9 cellular contexts compared by ENCODE assay signal in genomic region chr1:101081496-101082282, GRCh38. TPM values are rescaled to one million over a fixed set of nuclear protein-coding genes. Genes with fewer than 3 reads are reported as not detected.
DNase-seq lines count a peak whose midpoint lies in the region; ATAC-seq and TF ChIP-seq lines count a peak whose summit lies in the region.
"Had no signal": no experiment of that assay in that cellular context is flagged by ENCODE, and none has a peak within 500 bp of the region (broad histone marks: within the 10 kb centered on the region; RNA-seq: fewer than 3 reads in every experiment).

No MANE protein-coding gene starts in this region.

- no peaks in the 10 kb centered on the region for H3K9me3 ChIP-seq in smooth muscle cell (replicated peaks; ENCODE audit: low read depth)

- 85% methylated on average over 8 of the region's 8 CpGs for WGBS in smooth muscle cell (ENCODE audit: low lambda C conversion rate)

- no peaks in the 10 kb centered on the region for H3K27me3 ChIP-seq in smooth muscle cell (ENCODE audit: low read depth)

- H2AFZ ChIP-seq in smooth muscle cell (ENCODE audit: low read depth): no peak overlapping the region

- peaks cover 30% of the 10 kb centered on the region for H3K9me3 Mint-ChIP-seq in activated T-helper 1 cell treated with anti-CD3 and anti-CD28 coated beads, Interleukin-12 subunit alpha, Interleukin-12 subunit beta, Interleukin-2, Interleukin-4 antibody, amounts not matched to agents 30 ng/mL and 10 ng/mL and 1 ng/mL, durations not matched to agents 14 hours and 24 hours and 36 hours

- ATAC-seq in GM18873 (IDR thresholded peaks at IDR 0.05; ENCODE audit: low FRiP score, unreplicated experiment) (peak; percentile 76), HG03175 (IDR thresholded peaks at IDR 0.05; ENCODE audit: unreplicated experiment) (peak; percentile 81), HG03039 (IDR thresholded peaks at IDR 0.05; ENCODE audit: unreplicated experiment) (no peak)
- ATAC-seq: Panc1 had no signal

- H3K79me2 ChIP-seq in smooth muscle cell (ENCODE audit: low read depth): no peaks in the 10 kb centered on the region

- intact Hi-C loops in activated T-helper 1 cell treated with anti-CD3 and anti-CD28 coated beads, Interleukin-12 subunit alpha, Interleukin-12 subunit beta, Interleukin-2, Interleukin-4 antibody, amounts not matched to agents 30 ng/mL and 10 ng/mL and 1 ng/mL, durations not matched to agents 14 hours and 24 hours and 36 hours (cut with micrococcal nuclease): loop anchor here (1.0 to 5.0 kb wide), 7 partner anchors 15 to 210 kb away; no protein-coding TSS in a partner anchor

- no peaks in the 10 kb centered on the region for H3F3A ChIP-seq in smooth muscle cell (ENCODE audit: low read depth)

- DNase-seq in activated T-helper 1 cell treated with anti-CD3 and anti-CD28 coated beads, Interleukin-12 subunit alpha, Interleukin-12 subunit beta, Interleukin-2, Interleukin-4 antibody, amounts not matched to agents 30 ng/mL and 10 ng/mL and 1 ng/mL, durations not matched to agents 14 hours and 24 hours and 36 hours (ENCODE audit: low spot score): peak; percentile 58
- peak; percentile 42 to 55 for DNase-seq in stimulated activated CD4-positive, alpha-beta T cell treated with anti-CD3 and anti-CD28 coated beads, Interleukin-2, amount 100 ng/mL, for 24 hours
- DNase-seq in HPDE6-E6E7 (ENCODE audit: extremely low spot score) (no peak), ecto neural progenitor cell (ENCODE audit: low spot score) (no peak), smooth muscle cell (lab: John Stamatoyannopoulos, UW; ENCODE audit: unreplicated experiment) (no peak)

- H3K27ac ChIP-seq in smooth muscle cell (ENCODE audit: low read depth): no peak overlapping the region

- H3K36me3 Mint-ChIP-seq in activated T-helper 1 cell treated with anti-CD3 and anti-CD28 coated beads, Interleukin-12 subunit alpha, Interleukin-12 subunit beta, Interleukin-2, Interleukin-4 antibody, amounts not matched to agents 30 ng/mL and 10 ng/mL and 1 ng/mL, durations not matched to agents 14 hours and 24 hours and 36 hours (ENCODE audit: low read depth): peaks cover 58% of the 10 kb centered on the region

- no peak overlapping the region for H3K4me2 ChIP-seq in smooth muscle cell

- peaks cover 11% of the 10 kb centered on the region for H3K4me1 ChIP-seq in smooth muscle cell (ENCODE audit: low read depth)

- H4K20me1 ChIP-seq in smooth muscle cell (ENCODE audit: low read depth): no peaks in the 10 kb centered on the region

- H3K36me3 ChIP-seq in smooth muscle cell (ENCODE audit: low read depth): peaks cover 3% of the 10 kb centered on the region

- no peak for TF ChIP-seq CTCF in smooth muscle cell (IDR thresholded peaks at IDR 0.05; ENCODE audit: borderline replicate concordance, insufficient read depth, poor library complexity, severe bottlenecking)

- peaks cover 57% of the 10 kb centered on the region for H3K4me1 Mint-ChIP-seq in activated T-helper 1 cell treated with anti-CD3 and anti-CD28 coated beads, Interleukin-12 subunit alpha, Interleukin-12 subunit beta, Interleukin-2, Interleukin-4 antibody, amounts not matched to agents 30 ng/mL and 10 ng/mL and 1 ng/mL, durations not matched to agents 14 hours and 24 hours and 36 hours (ENCODE audit: low read depth)

- H3K4me3 ChIP-seq in smooth muscle cell: no peak overlapping the region

- peak overlapping the region; percentile 38 for H3K4me3 Mint-ChIP-seq in activated T-helper 1 cell treated with anti-CD3 and anti-CD28 coated beads, Interleukin-12 subunit alpha, Interleukin-12 subunit beta, Interleukin-2, Interleukin-4 antibody, amounts not matched to agents 30 ng/mL and 10 ng/mL and 1 ng/mL, durations not matched to agents 14 hours and 24 hours and 36 hours

- no peaks in the 10 kb centered on the region for H3K27me3 Mint-ChIP-seq in activated T-helper 1 cell treated with anti-CD3 and anti-CD28 coated beads, Interleukin-12 subunit alpha, Interleukin-12 subunit beta, Interleukin-2, Interleukin-4 antibody, amounts not matched to agents 30 ng/mL and 10 ng/mL and 1 ng/mL, durations not matched to agents 14 hours and 24 hours and 36 hours (ENCODE audit: insufficient read depth)

- peak overlapping the region; percentile 61 for H3K27ac Mint-ChIP-seq in activated T-helper 1 cell treated with anti-CD3 and anti-CD28 coated beads, Interleukin-12 subunit alpha, Interleukin-12 subunit beta, Interleukin-2, Interleukin-4 antibody, amounts not matched to agents 30 ng/mL and 10 ng/mL and 1 ng/mL, durations not matched to agents 14 hours and 24 hours and 36 hours

- no peak overlapping the region for H3K9ac ChIP-seq in smooth muscle cell (ENCODE audit: low read depth)

RNA-seq across cellular contexts. Expression of gene DPH5, which starts 56.1 kb away (rescaled TPM):
- 31.7 and 32.2 TPM in 2 replicates for total RNA-seq in activated T-helper 1 cell treated with anti-CD3 and anti-CD28 coated beads, Interleukin-12 subunit alpha, Interleukin-12 subunit beta, Interleukin-2, Interleukin-4 antibody, amounts not matched to agents 30 ng/mL and 10 ng/mL and 1 ng/mL, durations not matched to agents 14 hours and 24 hours and 36 hours
- total RNA-seq in smooth muscle cell: 24.6 and 51.6 TPM in 2 replicates
- 15.5 and 15.7 TPM in 2 replicates for polyA plus RNA-seq in smooth muscle cell

Comparison
In these comparisons a context has a peak if more than half of its experiments do, and no peak if none do; other contexts are left out.
1. DNase-seq: peak in activated T-helper 1 cell treated with anti-CD3 and anti-CD28 coated beads, Interleukin-12 subunit alpha, Interleukin-12 subunit beta, Interleukin-2, Interleukin-4 antibody, amounts not matched to agents 30 ng/mL and 10 ng/mL and 1 ng/mL, durations not matched to agents 14 hours and 24 hours and 36 hours (single experiment) and stimulated activated CD4-positive, alpha-beta T cell treated with anti-CD3 and anti-CD28 coated beads, Interleukin-2, amount 100 ng/mL, for 24 hours (2 of 2); none in HPDE6-E6E7 (single experiment), ecto neural progenitor cell (single experiment) and smooth muscle cell (single experiment).